1 cellular context compared by ENCODE assay signal in the genomic region with DNA sequence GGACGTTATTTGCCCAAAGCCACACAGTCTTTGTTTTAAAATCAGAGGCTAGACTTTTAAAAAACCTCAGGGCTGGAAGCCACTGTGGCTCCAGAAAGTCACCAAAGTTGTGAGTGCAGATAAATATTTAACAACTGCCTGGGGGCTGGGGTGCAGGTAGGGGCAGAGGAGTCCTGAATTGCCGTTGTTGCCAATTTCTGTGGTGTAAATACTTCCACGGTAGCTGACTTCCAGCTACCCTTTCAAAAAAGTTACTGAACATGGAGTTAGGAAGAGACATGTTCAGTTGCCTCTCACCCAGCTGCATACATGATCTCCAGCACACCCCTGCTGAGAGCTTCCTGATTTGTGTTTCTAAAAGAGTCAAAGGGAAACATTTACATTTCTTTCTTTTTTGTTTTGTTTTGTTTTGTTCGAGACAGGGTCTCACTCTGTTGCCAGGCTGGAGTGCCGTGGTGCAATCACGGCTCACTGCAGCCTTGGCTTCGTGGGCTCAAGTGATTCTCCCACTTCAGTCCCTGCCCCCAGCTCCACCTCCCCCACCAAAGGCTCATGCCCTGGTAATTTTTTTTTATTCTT.
TF ChIP-seq lines count a peak whose summit lies in the region.

No MANE protein-coding gene starts in this region.

TF ChIP-seq in GM23338, 12 proteins besides CTCF, POLR2A, EP300 and RAD21 (continued from another document):
- TF ChIP-seq, protein P1, sequence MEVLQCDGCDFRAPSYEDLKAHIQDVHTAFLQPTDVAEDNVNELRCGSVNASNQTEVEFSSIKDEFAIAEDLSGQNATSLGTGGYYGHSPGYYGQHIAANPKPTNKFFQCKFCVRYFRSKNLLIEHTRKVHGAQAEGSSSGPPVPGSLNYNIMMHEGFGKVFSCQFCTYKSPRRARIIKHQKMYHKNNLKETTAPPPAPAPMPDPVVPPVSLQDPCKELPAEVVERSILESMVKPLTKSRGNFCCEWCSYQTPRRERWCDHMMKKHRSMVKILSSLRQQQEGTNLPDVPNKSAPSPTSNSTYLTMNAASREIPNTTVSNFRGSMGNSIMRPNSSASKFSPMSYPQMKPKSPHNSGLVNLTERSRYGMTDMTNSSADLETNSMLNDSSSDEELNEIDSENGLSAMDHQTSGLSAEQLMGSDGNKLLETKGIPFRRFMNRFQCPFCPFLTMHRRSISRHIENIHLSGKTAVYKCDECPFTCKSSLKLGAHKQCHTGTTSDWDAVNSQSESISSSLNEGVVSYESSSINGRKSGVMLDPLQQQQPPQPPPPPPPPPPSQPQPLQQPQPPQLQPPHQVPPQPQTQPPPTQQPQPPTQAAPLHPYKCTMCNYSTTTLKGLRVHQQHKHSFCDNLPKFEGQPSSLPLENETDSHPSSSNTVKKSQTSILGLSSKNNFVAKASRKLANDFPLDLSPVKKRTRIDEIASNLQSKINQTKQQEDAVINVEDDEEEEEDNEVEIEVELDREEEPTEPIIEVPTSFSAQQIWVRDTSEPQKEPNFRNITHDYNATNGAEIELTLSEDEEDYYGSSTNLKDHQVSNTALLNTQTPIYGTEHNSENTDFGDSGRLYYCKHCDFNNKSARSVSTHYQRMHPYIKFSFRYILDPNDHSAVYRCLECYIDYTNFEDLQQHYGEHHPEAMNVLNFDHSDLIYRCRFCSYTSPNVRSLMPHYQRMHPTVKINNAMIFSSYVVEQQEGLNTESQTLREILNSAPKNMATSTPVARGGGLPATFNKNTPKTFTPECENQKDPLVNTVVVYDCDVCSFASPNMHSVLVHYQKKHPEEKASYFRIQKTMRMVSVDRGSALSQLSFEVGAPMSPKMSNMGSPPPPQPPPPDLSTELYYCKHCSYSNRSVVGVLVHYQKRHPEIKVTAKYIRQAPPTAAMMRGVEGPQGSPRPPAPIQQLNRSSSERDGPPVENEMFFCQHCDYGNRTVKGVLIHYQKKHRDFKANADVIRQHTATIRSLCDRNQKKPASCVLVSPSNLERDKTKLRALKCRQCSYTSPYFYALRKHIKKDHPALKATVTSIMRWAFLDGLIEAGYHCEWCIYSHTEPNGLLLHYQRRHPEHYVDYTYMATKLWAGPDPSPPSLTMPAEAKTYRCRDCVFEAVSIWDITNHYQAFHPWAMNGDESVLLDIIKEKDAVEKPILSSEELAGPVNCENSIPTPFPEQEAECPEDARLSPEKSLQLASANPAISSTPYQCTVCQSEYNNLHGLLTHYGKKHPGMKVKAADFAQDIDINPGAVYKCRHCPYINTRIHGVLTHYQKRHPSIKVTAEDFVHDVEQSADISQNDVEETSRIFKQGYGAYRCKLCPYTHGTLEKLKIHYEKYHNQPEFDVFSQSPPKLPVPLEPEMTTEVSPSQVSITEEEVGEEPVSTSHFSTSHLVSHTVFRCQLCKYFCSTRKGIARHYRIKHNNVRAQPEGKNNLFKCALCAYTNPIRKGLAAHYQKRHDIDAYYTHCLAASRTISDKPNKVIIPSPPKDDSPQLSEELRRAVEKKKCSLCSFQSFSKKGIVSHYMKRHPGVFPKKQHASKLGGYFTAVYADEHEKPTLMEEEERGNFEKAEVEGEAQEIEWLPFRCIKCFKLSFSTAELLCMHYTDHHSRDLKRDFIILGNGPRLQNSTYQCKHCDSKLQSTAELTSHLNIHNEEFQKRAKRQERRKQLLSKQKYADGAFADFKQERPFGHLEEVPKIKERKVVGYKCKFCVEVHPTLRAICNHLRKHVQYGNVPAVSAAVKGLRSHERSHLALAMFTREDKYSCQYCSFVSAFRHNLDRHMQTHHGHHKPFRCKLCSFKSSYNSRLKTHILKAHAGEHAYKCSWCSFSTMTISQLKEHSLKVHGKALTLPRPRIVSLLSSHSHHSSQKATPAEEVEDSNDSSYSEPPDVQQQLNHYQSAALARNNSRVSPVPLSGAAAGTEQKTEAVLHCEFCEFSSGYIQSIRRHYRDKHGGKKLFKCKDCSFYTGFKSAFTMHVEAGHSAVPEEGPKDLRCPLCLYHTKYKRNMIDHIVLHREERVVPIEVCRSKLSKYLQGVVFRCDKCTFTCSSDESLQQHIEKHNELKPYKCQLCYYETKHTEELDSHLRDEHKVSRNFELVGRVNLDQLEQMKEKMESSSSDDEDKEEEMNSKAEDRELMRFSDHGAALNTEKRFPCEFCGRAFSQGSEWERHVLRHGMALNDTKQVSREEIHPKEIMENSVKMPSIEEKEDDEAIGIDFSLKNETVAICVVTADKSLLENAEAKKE (CRISPR knock-in tag; IDR thresholded peaks at IDR 0.05), result no peak
- TF ChIP-seq ZNF114 (CRISPR knock-in tag; IDR thresholded peaks at IDR 0.05) (no peak), ZNF331 (CRISPR knock-in tag; IDR thresholded peaks at IDR 0.05; ENCODE audit: low read depth) (no peak), POLR2AphosphoS5 (IDR thresholded peaks at IDR 0.05; ENCODE audit: low read depth) (no peak)
